In the genomic region with DNA sequence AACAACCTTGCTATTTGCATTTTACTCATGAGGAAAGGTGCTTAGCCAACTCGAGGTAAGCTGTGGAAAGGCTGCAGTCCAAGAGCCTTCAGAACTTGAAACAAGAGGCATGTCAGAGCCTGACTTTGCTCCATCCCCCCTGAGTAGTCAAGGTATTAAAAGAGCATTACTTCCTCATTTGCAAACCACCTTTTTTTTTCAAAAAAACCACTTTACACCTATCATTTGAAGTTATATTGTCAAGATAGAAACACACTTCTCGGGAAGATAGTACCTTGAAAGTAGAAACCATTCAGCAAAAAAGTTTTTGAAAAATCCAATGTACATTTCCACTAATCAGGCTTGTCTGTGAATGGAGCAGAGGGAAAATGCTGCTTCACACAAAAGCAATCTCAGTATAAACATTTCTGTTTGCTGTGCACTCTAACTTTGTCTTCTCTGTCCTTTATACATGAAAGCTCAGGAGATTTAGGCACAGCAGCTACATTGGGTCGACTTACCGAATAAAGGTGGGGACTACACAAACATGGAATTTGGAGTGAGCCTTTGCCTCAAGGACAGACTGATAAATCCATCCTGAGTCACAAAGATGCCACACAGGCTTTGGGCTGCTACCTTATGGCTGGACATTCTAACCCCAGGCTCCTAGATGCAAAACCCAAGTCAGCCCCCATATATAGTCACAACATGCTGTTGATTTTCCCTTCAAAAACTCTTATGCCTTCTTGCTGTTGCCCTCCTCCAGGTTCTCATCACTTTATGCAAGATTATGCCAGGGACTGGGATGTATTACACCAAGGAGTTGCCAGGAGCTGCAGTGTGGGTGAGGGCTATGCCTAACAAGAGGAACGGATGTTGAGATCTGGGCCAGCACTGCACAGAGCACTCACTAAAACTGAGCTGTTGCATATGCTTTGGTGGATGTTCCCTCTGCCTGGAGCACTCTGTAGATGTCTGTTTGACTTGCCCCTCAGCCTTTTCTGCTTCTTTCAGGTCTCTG, we compare ENCODE assay signal across 8 cellular contexts.
A peak's percentile ranks its signal among the peaks of the same experiment; 100 is the strongest.
DNase-seq lines count a peak whose midpoint lies in the region; ATAC-seq lines count a peak whose summit lies in the region.

No MANE protein-coding gene starts in this region.

- no peaks in the 10 kb centered on the region for H3K36me3 Mint-ChIP-seq in stimulated activated memory B cell treated with anti-CD40 and anti-IgM and Interleukin-4, amounts not matched to agents 10 μg/mL and 1 μg/mL and 100 μg/mL, for 72 hours

- H3K4me3 Mint-ChIP-seq in stimulated activated memory B cell treated with anti-CD40 and anti-IgM and Interleukin-4, amounts not matched to agents 10 μg/mL and 1 μg/mL and 100 μg/mL, for 72 hours = peak overlapping the region; percentile 19

- DNase-seq in NOMO-1 treated with DMSO at 0.1 percent for 48 hours (lab: John Stamatoyannopoulos, UW; ENCODE audit: unreplicated experiment) (peak; percentile 7), NOMO-1 (lab: John Stamatoyannopoulos, UW; ENCODE audit: unreplicated experiment in 2 of 2) (no peak), OCI-M1 (lab: John Stamatoyannopoulos, UW) (no peak), NCI-H2171 (lab: John Stamatoyannopoulos, UW) (no peak)
- peak; percentile 69 for DNase-seq in activated effector memory CD4-positive, alpha-beta T cell treated with anti-CD3 and anti-CD28 coated beads, Interleukin-2, amount 50 U/mL, for 16 hours
- DNase-seq in activated CD8-positive, alpha-beta memory T cell treated with anti-CD3 and anti-CD28 coated beads, Interleukin-2, amount 50 U/mL, for 4 hours = no peak

- H3K9me3 Mint-ChIP-seq in stimulated activated memory B cell treated with anti-CD40 and anti-IgM and Interleukin-4, amounts not matched to agents 10 μg/mL and 1 μg/mL and 100 μg/mL, for 72 hours = no peaks in the 10 kb centered on the region

- H3K27ac Mint-ChIP-seq in stimulated activated memory B cell treated with anti-CD40 and anti-IgM and Interleukin-4, amounts not matched to agents 10 μg/mL and 1 μg/mL and 100 μg/mL, for 72 hours = peak overlapping the region; percentile 69

- H3K27me3 Mint-ChIP-seq in stimulated activated memory B cell treated with anti-CD40 and anti-IgM and Interleukin-4, amounts not matched to agents 10 μg/mL and 1 μg/mL and 100 μg/mL, for 72 hours = no peaks in the 10 kb centered on the region

- H3K4me1 Mint-ChIP-seq in stimulated activated memory B cell treated with anti-CD40 and anti-IgM and Interleukin-4, amounts not matched to agents 10 μg/mL and 1 μg/mL and 100 μg/mL, for 72 hours = peaks cover 80% of the 10 kb centered on the region

- ATAC-seq in HG03039 (IDR thresholded peaks at IDR 0.05; ENCODE audit: unreplicated experiment) = peak; percentile 64
- ATAC-seq in stimulated activated memory B cell treated with anti-CD40 and anti-IgM and Interleukin-4, amounts not matched to agents 10 μg/mL and 1 μg/mL and 100 μg/mL, for 72 hours = peak; percentile 88

Comparison
In these comparisons a context has a peak if more than half of its experiments do, and no peak if none do; other contexts are left out.
1. DNase-seq: peak in NOMO-1 treated with DMSO at 0.1 percent for 48 hours (single experiment) and activated effector memory CD4-positive, alpha-beta T cell treated with anti-CD3 and anti-CD28 coated beads, Interleukin-2, amount 50 U/mL, for 16 hours (single experiment); none in NOMO-1 (0 of 2), OCI-M1 (single experiment), NCI-H2171 (single experiment) and activated CD8-positive, alpha-beta memory T cell treated with anti-CD3 and anti-CD28 coated beads, Interleukin-2, amount 50 U/mL, for 4 hours (single experiment).